8 cellular contexts compared by ENCODE assay signal in the genomic region with DNA sequence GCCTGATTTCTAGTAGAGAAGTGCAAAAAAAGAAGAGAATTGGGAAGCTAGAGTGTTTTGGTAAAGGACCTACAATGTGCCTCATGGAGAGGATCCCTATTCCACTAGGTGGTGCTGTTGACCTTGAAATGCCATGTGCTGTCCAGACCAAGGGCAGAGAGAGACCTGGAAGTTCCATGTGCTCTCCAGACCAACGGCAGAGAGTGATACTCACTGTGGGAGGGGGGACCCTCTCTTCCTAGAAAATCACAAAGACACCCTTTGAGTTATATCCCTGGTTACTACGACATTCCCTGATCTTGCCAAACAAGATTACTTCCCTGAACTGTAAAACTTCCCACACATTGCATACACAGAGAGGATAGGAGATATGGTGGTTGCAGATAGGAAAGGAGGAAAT.
DNase-seq lines count a peak whose midpoint lies in the region; ATAC-seq and TF ChIP-seq lines count a peak whose summit lies in the region.

No MANE protein-coding gene starts in this region.

- H3K14ac ChIP-seq in IMR-90 (replicated peaks; ENCODE audit: low read depth, low read length), result no peak overlapping the region

- no peak overlapping the region for H2AFZ ChIP-seq in IMR-90 (replicated peaks; ENCODE audit: low read length, poor library complexity)

- no peak for ATAC-seq in IMR-90 (ENCODE audit: low read depth)
- no peak for ATAC-seq in HG02623 (IDR thresholded peaks at IDR 0.05; ENCODE audit: unreplicated experiment)
- ATAC-seq in GM21528 (IDR thresholded peaks at IDR 0.05; ENCODE audit: low FRiP score, unreplicated experiment), result no peak

- H3K27me3 ChIP-seq in IMR-90 (ENCODE audit: control insufficient read depth, insufficient read depth, low read length) (no peaks in the 10 kb centered on the region), kidney epithelial cell (ENCODE audit: control insufficient read depth, insufficient read depth, low read length) (no peaks in the 10 kb centered on the region)

- dilution Hi-C loops in IMR-90 (cut with HindIII; ENCODE audit: low sequenced_read_pairs, unreplicated experiment), result no loop called here

- no peak for TF ChIP-seq POLR2A in IMR-90 (IDR thresholded peaks at IDR 0.05; ENCODE audit: low read depth, low read length)

- TF ChIP-seq CTCF in GM12874 (IDR thresholded peaks at IDR 0.05; ENCODE audit: insufficient read depth, low read depth, low read length), result peak; percentile 52
- 0 out of 2 replicates have a peak, but pooled peaks have one; percentile 7 for TF ChIP-seq CTCF in IMR-90 (conservative IDR thresholded peaks at IDR 0.05; ENCODE audit: low read depth, low read length)
- TF ChIP-seq CTCF in kidney epithelial cell (IDR thresholded peaks at IDR 0.05; ENCODE audit: insufficient read depth, low read length, poor library complexity, severe bottlenecking), result peak; percentile 45

- H3K36me3 ChIP-seq in IMR-90 (ENCODE audit: control insufficient read depth, insufficient read depth, low read length) (no peaks in the 10 kb centered on the region), kidney epithelial cell (ENCODE audit: control insufficient read depth, insufficient read depth, low read length) (no peaks in the 10 kb centered on the region)

- no peak overlapping the region for H3K27ac ChIP-seq in IMR-90 (ENCODE audit: insufficient read depth, low read length)

- H2AK9ac ChIP-seq in IMR-90 (replicated peaks; ENCODE audit: low read depth, low read length, poor library complexity), result no peak overlapping the region

- DNase-seq in AML-193 (lab: John Stamatoyannopoulos, UW) (peak; percentile 27), IMR-90 (no peak), UCSD-AML1 (lab: John Stamatoyannopoulos, UW; ENCODE audit: unreplicated experiment) (peak; percentile 6), kidney epithelial cell (ENCODE audit: low read depth) (no peak), mucosa of gallbladder (ENCODE audit: low spot score) (no peak)

- no peak overlapping the region for H2AK5ac ChIP-seq in IMR-90 (ENCODE audit: low read depth, low read length)

- CTCF ChIA-PET in IMR-90 (lab: Yijun Ruan, JAX), result no interaction called here

- no peak overlapping the region for H2BK15ac ChIP-seq in IMR-90 (ENCODE audit: low read depth, low read length)

- H3K4ac ChIP-seq in IMR-90 (ENCODE audit: low read depth, low read length), result no peak overlapping the region

- H3K4me2 ChIP-seq in IMR-90 (ENCODE audit: low read depth, low read length), result no peak overlapping the region

- no peaks in the 10 kb centered on the region for H3K9me1 ChIP-seq in IMR-90 (ENCODE audit: insufficient read depth, low read length)

- H2BK20ac ChIP-seq in IMR-90 (ENCODE audit: low read depth, low read length), result no peak overlapping the region

- in situ Hi-C loops in IMR-90 (cut with MboI; ENCODE audit: low sequenced_read_pairs), result no loop called here

- no peak overlapping the region for H3K56ac ChIP-seq in IMR-90 (ENCODE audit: extremely low read depth, insufficient read depth, low read length)

- TF ChIP-seq RAD21 in IMR-90 (IDR thresholded peaks at IDR 0.05; ENCODE audit: low read length), result peak; percentile 14; the same call in 1 of the 2 replicates

- no peak overlapping the region for H3K18ac ChIP-seq in IMR-90 (ENCODE audit: low read depth, low read length)

- H4K5ac ChIP-seq in IMR-90 (ENCODE audit: low read depth, low read length), result no peak overlapping the region

- H3K4me1 ChIP-seq in IMR-90 (ENCODE audit: control insufficient read depth, insufficient read depth, low read length), result no peaks in the 10 kb centered on the region

- H3K9me3 ChIP-seq in IMR-90 (ENCODE audit: control insufficient read depth, insufficient read depth, low read length), result peaks cover 9% of the 10 kb centered on the region

- BruUV-seq in IMR-90 (replicated peaks; lab: Mats Ljungman, UMichigan), result no TSS peak

- no peaks in the 10 kb centered on the region for H3K79me1 ChIP-seq in IMR-90 (ENCODE audit: low read depth in 1 of 2, low read length in 2 of 2)

- no peak overlapping the region for H3K9ac ChIP-seq in IMR-90 (ENCODE audit: low read depth, low read length)

- intact Hi-C loops in IMR-90 (cut with micrococcal nuclease), result no loop called here

- no peak overlapping the region for H2BK5ac ChIP-seq in IMR-90 (ENCODE audit: low read depth, low read length, poor library complexity, severe bottlenecking)

- H3K23ac ChIP-seq in IMR-90 (ENCODE audit: low read depth, low read length), result no peak overlapping the region

- H4K91ac ChIP-seq in IMR-90 (ENCODE audit: insufficient read depth, low read depth, low read length), result no peak overlapping the region

- WGBS in IMR-90 (ENCODE audit: extremely low coverage in 2 of 2, insufficient read length in 1 of 2), 2 experiments, result no CpG with 5 or more reads among the region's 2 CpGs

- POLR2A ChIA-PET in IMR-90 (lab: Charles Lee; ENCODE audit: unreplicated experiment), result no interaction called here

- no peak overlapping the region for H3K4me3 ChIP-seq in IMR-90 (ENCODE audit: insufficient read depth, low read depth, low read length)
- no peak overlapping the region for H3K4me3 ChIP-seq in kidney epithelial cell (ENCODE audit: low read depth, low read length)

- no peaks in the 10 kb centered on the region for H4K20me1 ChIP-seq in IMR-90 (ENCODE audit: insufficient read depth, low read length)

- H4K8ac ChIP-seq in IMR-90 (ENCODE audit: low read depth in 2 of 2, low read length in 2 of 2), result no peak overlapping the region

- H2BK120ac ChIP-seq in IMR-90 (ENCODE audit: low read depth, low read length), result no peak overlapping the region

TF ChIP-seq in IMR-90, 13 proteins besides CTCF, POLR2A, EP300 and RAD21:
- TF ChIP-seq FOS (IDR thresholded peaks at IDR 0.05; ENCODE audit: low read depth, low read length), result no peak
- TF ChIP-seq RCOR1 (IDR thresholded peaks at IDR 0.05; ENCODE audit: insufficient replicate concordance, low read length), result no peak
- no peak for TF ChIP-seq RFX5 (IDR thresholded peaks at IDR 0.05; ENCODE audit: low read depth, low read length)
- TF ChIP-seq, protein P1, sequence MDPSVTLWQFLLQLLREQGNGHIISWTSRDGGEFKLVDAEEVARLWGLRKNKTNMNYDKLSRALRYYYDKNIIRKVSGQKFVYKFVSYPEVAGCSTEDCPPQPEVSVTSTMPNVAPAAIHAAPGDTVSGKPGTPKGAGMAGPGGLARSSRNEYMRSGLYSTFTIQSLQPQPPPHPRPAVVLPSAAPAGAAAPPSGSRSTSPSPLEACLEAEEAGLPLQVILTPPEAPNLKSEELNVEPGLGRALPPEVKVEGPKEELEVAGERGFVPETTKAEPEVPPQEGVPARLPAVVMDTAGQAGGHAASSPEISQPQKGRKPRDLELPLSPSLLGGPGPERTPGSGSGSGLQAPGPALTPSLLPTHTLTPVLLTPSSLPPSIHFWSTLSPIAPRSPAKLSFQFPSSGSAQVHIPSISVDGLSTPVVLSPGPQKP (IDR thresholded peaks at IDR 0.05; ENCODE audit: borderline replicate concordance, low read depth, low read length), result no peak
- TF ChIP-seq, protein P2, sequence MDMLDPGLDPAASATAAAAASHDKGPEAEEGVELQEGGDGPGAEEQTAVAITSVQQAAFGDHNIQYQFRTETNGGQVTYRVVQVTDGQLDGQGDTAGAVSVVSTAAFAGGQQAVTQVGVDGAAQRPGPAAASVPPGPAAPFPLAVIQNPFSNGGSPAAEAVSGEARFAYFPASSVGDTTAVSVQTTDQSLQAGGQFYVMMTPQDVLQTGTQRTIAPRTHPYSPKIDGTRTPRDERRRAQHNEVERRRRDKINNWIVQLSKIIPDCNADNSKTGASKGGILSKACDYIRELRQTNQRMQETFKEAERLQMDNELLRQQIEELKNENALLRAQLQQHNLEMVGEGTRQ (IDR thresholded peaks at IDR 0.05; ENCODE audit: low read depth, low read length), result no peak
- no peak for TF ChIP-seq CHD1 (IDR thresholded peaks at IDR 0.05; ENCODE audit: low read depth, low read length)
- TF ChIP-seq CEBPB (IDR thresholded peaks at IDR 0.05; ENCODE audit: low read depth, low read length), result no peak
- TF ChIP-seq SMC3 (IDR thresholded peaks at IDR 0.05; ENCODE audit: low read depth, low read length), result no peak
- TF ChIP-seq MXI1 (IDR thresholded peaks at IDR 0.05; ENCODE audit: borderline replicate concordance, low read depth, low read length), result no peak
- TF ChIP-seq MAZ (IDR thresholded peaks at IDR 0.05; ENCODE audit: borderline replicate concordance, low read depth, low read length), result no peak
- no peak for TF ChIP-seq MAFK (IDR thresholded peaks at IDR 0.05; ENCODE audit: low read depth, low read length)
- TF ChIP-seq NFE2L2 (IDR thresholded peaks at IDR 0.05; ENCODE audit: low read depth, low read length), result no peak
- TF ChIP-seq BHLHE40 (IDR thresholded peaks at IDR 0.05; ENCODE audit: low read depth, low read length), result no peak

Comparison
In these comparisons a context has a peak if more than half of its experiments do, and no peak if none do; other contexts are left out.
1. DNase-seq: peak in AML-193 (2 of 2) and UCSD-AML1 (single experiment); none in IMR-90 (single experiment), kidney epithelial cell (single experiment) and mucosa of gallbladder (single experiment).
2. Peak in every context shown above with its lines, with median percentiles within 50 percentile points of each other: CTCF ChIP-seq.